In genomic region chr5:78221467-78221866, GRCh38 we compare ENCODE assay signal across 15 cellular contexts.
DNase-seq lines count a peak whose midpoint lies in the region; ATAC-seq, FAIRE-seq and TF ChIP-seq lines count a peak whose summit lies in the region.
"Had no signal": no experiment of that assay in that cellular context is flagged by ENCODE, and none has a peak within 500 bp of the region (broad histone marks: within the 10 kb centered on the region; RNA-seq: fewer than 3 reads in every experiment).

No MANE protein-coding gene starts in this region.

- H3K36me3 Mint-ChIP-seq in IgD-negative memory B cell (peaks cover 3% of the 10 kb centered on the region), type B pancreatic cell (peaks cover 33% of the 10 kb centered on the region)
- H3K36me3 Mint-ChIP-seq in activated T-helper 2 cell treated with anti-CD3 and anti-CD28 coated beads, Interferon-gamma antibody, Interleukin-2, Interleukin-4, amounts not matched to agents 10 μg/mL and 5 μg/mL and 100 μg/mL, durations not matched to agents 14 hours and 24 hours and 36 hours (ENCODE audit: low read depth) = peaks cover 48% of the 10 kb centered on the region

- H3K4me1 Mint-ChIP-seq in IgD-negative memory B cell = peaks cover 9 to 15% (median 14%) of the 10 kb centered on the region in 3 donors
- peaks cover under 1% of the 10 kb centered on the region for H3K4me1 Mint-ChIP-seq in activated T-helper 2 cell treated with anti-CD3 and anti-CD28 coated beads, Interferon-gamma antibody, Interleukin-2, Interleukin-4, amounts not matched to agents 10 μg/mL and 5 μg/mL and 100 μg/mL, durations not matched to agents 14 hours and 24 hours and 36 hours (ENCODE audit: low read depth)
- no peaks in the 10 kb centered on the region for H3K4me1 Mint-ChIP-seq in type B pancreatic cell (ENCODE audit: unreplicated experiment)

- no peak for DNase-seq in activated T-helper 2 cell treated with anti-CD3 and anti-CD28 coated beads, Interferon-gamma antibody, Interleukin-2, Interleukin-4, amounts not matched to agents 10 μg/mL and 5 μg/mL and 100 μg/mL, durations not matched to agents 14 hours and 24 hours and 36 hours (ENCODE audit: low spot score)
- DNase-seq in type B pancreatic cell (ENCODE audit: extremely low spot score, unreplicated experiment) = no peak
- DNase-seq in activated T-cell treated with anti-CD3 and anti-CD28 coated beads, Interleukin-2, amount 50 U/mL, for 48 hours = no peak
- DNase-seq: CD8-positive, alpha-beta memory T cell; DMS153; NCI-H1092 treated with DMSO at 0.1 percent for 48 hours; NCI-H1436 treated with DMSO at 0.1 percent for 48 hours; NCI-H1930; NK-92 treated with Interleukin-12 subunit alpha and Interleukin-12 subunit beta, amount 100 ng/mL, for 24 hours; SK-N-SH had no signal

- peak overlapping the region in 2 of 3 donors; percentile 43 to 63 for H3K27ac Mint-ChIP-seq in IgD-negative memory B cell
- H3K27ac Mint-ChIP-seq in activated T-helper 2 cell treated with anti-CD3 and anti-CD28 coated beads, Interferon-gamma antibody, Interleukin-2, Interleukin-4, amounts not matched to agents 10 μg/mL and 5 μg/mL and 100 μg/mL, durations not matched to agents 14 hours and 24 hours and 36 hours = peak overlapping the region; percentile 29
- H3K27ac Mint-ChIP-seq in type B pancreatic cell = no peak overlapping the region

- intact Hi-C loops in activated T-helper 2 cell treated with anti-CD3 and anti-CD28 coated beads, Interferon-gamma antibody, Interleukin-2, Interleukin-4, amounts not matched to agents 10 μg/mL and 5 μg/mL and 100 μg/mL, durations not matched to agents 14 hours and 24 hours and 36 hours (cut with micrococcal nuclease) = no loop called here

- peak; percentile 51 for FAIRE-seq in islet of Langerhans (lab: Jason Lieb, UNC)
- FAIRE-seq: H54 had no signal

- H3K4me3 Mint-ChIP-seq in IgD-negative memory B cell (peak overlapping the region in 1 of 4 donors; percentile 2), type B pancreatic cell (no peak overlapping the region)
- no peak overlapping the region for H3K4me3 Mint-ChIP-seq in activated T-helper 2 cell treated with anti-CD3 and anti-CD28 coated beads, Interferon-gamma antibody, Interleukin-2, Interleukin-4, amounts not matched to agents 10 μg/mL and 5 μg/mL and 100 μg/mL, durations not matched to agents 14 hours and 24 hours and 36 hours (ENCODE audit: low read depth)
- H3K4me3 Mint-ChIP-seq: CD8-positive, alpha-beta memory T cell had no signal

- no peaks in the 10 kb centered on the region for H3K9me3 Mint-ChIP-seq in IgD-negative memory B cell
- H3K9me3 Mint-ChIP-seq in activated T-helper 2 cell treated with anti-CD3 and anti-CD28 coated beads, Interferon-gamma antibody, Interleukin-2, Interleukin-4, amounts not matched to agents 10 μg/mL and 5 μg/mL and 100 μg/mL, durations not matched to agents 14 hours and 24 hours and 36 hours = peaks cover 5% of the 10 kb centered on the region
- H3K9me3 Mint-ChIP-seq in type B pancreatic cell = peaks cover 13% of the 10 kb centered on the region
- H3K9me3 Mint-ChIP-seq: CD8-positive, alpha-beta memory T cell had no signal

- H3K27me3 Mint-ChIP-seq in IgD-negative memory B cell (no peaks in the 10 kb centered on the region), type B pancreatic cell (no peaks in the 10 kb centered on the region)
- no peaks in the 10 kb centered on the region for H3K27me3 Mint-ChIP-seq in activated T-helper 2 cell treated with anti-CD3 and anti-CD28 coated beads, Interferon-gamma antibody, Interleukin-2, Interleukin-4, amounts not matched to agents 10 μg/mL and 5 μg/mL and 100 μg/mL, durations not matched to agents 14 hours and 24 hours and 36 hours (ENCODE audit: low read depth)
- H3K27me3 Mint-ChIP-seq: CD8-positive, alpha-beta memory T cell had no signal

- no peak for ATAC-seq in GM21529 (IDR thresholded peaks at IDR 0.05; ENCODE audit: unreplicated experiment)
- no peak for ATAC-seq in HG03159 (IDR thresholded peaks at IDR 0.05; ENCODE audit: unreplicated experiment)

- TF ChIP-seq CTCF in type B pancreatic cell (conservative IDR thresholded peaks at IDR 0.05) = no peak
